28 cellular contexts compared by ENCODE assay signal in genomic region chr6:157993076-157993475, GRCh38. TPM values are rescaled to one million over a fixed set of nuclear protein-coding genes. Genes with fewer than 3 reads are reported as not detected.
DNase-seq lines count a peak whose midpoint lies in the region; TF ChIP-seq lines count a peak whose summit lies in the region.
"Had no signal": no experiment of that assay in that cellular context is flagged by ENCODE, and none has a peak within 500 bp of the region (broad histone marks: within the 10 kb centered on the region; RNA-seq: fewer than 3 reads in every experiment).

No MANE protein-coding gene starts in this region.

- no peaks in the 10 kb centered on the region for H3K9me3 Mint-ChIP-seq in activated naive CD8-positive, alpha-beta T cell (ENCODE audit: low read depth)
- no peaks in the 10 kb centered on the region for H3K9me3 Mint-ChIP-seq in activated naive CD8-positive, alpha-beta T cell treated with anti-CD3 and anti-CD28 coated beads for 36 hours
- H3K9me3 Mint-ChIP-seq in type B pancreatic cell, result peaks cover 4% of the 10 kb centered on the region
- H3K9me3 Mint-ChIP-seq: activated CD4-positive, alpha-beta memory T cell treated with anti-CD3 and anti-CD28 coated beads, Interleukin-2, amount 10 ng/mL, durations not matched to agents 7 days and 5 days; activated naive CD4-positive, alpha-beta T cell treated with anti-CD3 and anti-CD28 coated beads, Interleukin-2, amount 10 ng/mL, durations not matched to agents 7 days and 5 days; activated T-helper 1 cell treated with anti-CD3 and anti-CD28 coated beads, Interleukin-12 subunit alpha, Interleukin-12 subunit beta, Interleukin-2, Interleukin-4 antibody, amounts not matched to agents 30 ng/mL and 10 ng/mL and 1 ng/mL, durations not matched to agents 14 hours and 24 hours and 36 hours; nephron progenitor cell; T-helper 2 cell treated with Interferon-gamma antibody and Interleukin-4, amounts not matched to agents 5 μg/mL and 100 μg/mL, for 36 hours had no signal

- TF ChIP-seq CTCF in type B pancreatic cell (conservative IDR thresholded peaks at IDR 0.05), result no peak

- H3K27ac Mint-ChIP-seq in activated naive CD8-positive, alpha-beta T cell, result peak overlapping the region; percentile 10
- H3K27ac Mint-ChIP-seq in activated naive CD8-positive, alpha-beta T cell treated with anti-CD3 and anti-CD28 coated beads for 36 hours, result no peak overlapping the region
- peak overlapping the region; percentile 37 for H3K27ac Mint-ChIP-seq in type B pancreatic cell
- H3K27ac Mint-ChIP-seq: activated CD4-positive, alpha-beta memory T cell treated with anti-CD3 and anti-CD28 coated beads, Interleukin-2, amount 10 ng/mL, durations not matched to agents 7 days and 5 days; activated naive CD4-positive, alpha-beta T cell treated with anti-CD3 and anti-CD28 coated beads, Interleukin-2, amount 10 ng/mL, durations not matched to agents 7 days and 5 days; activated T-helper 1 cell treated with anti-CD3 and anti-CD28 coated beads, Interleukin-12 subunit alpha, Interleukin-12 subunit beta, Interleukin-2, Interleukin-4 antibody, amounts not matched to agents 30 ng/mL and 10 ng/mL and 1 ng/mL, durations not matched to agents 14 hours and 24 hours and 36 hours; CD4-positive, CD25-positive, alpha-beta regulatory T cell; nephron progenitor cell; stimulated activated naive B cell treated with anti-CD40 and anti-IgM and Interleukin-4, amounts not matched to agents 10 μg/mL and 1 μg/mL and 100 μg/mL, for 72 hours; T-helper 2 cell treated with Interferon-gamma antibody and Interleukin-4, amounts not matched to agents 5 μg/mL and 100 μg/mL, for 36 hours had no signal

- H3K4me3 Mint-ChIP-seq in activated naive CD8-positive, alpha-beta T cell, result no peak overlapping the region
- no peak overlapping the region for H3K4me3 Mint-ChIP-seq in activated naive CD8-positive, alpha-beta T cell treated with anti-CD3 and anti-CD28 coated beads for 36 hours
- H3K4me3 Mint-ChIP-seq in type B pancreatic cell, result peak overlapping the region; percentile 40
- H3K4me3 Mint-ChIP-seq: activated CD4-positive, alpha-beta memory T cell treated with anti-CD3 and anti-CD28 coated beads, Interleukin-2, amount 10 ng/mL, durations not matched to agents 7 days and 5 days; activated naive CD4-positive, alpha-beta T cell treated with anti-CD3 and anti-CD28 coated beads, Interleukin-2, amount 10 ng/mL, durations not matched to agents 7 days and 5 days; activated T-helper 1 cell treated with anti-CD3 and anti-CD28 coated beads, Interleukin-12 subunit alpha, Interleukin-12 subunit beta, Interleukin-2, Interleukin-4 antibody, amounts not matched to agents 30 ng/mL and 10 ng/mL and 1 ng/mL, durations not matched to agents 14 hours and 24 hours and 36 hours; nephron progenitor cell; stimulated activated naive B cell treated with anti-CD40 and anti-IgM and Interleukin-4, amounts not matched to agents 10 μg/mL and 1 μg/mL and 100 μg/mL, for 72 hours; T-helper 2 cell treated with Interferon-gamma antibody and Interleukin-4, amounts not matched to agents 5 μg/mL and 100 μg/mL, for 36 hours had no signal

- H3K27ac ChIP-seq in caudate nucleus (ENCODE audit: low read depth, low read length) (peak overlapping the region; percentile 71), layer of hippocampus (ENCODE audit: low read depth, low read length) (peak overlapping the region; percentile 62)
- H3K27ac ChIP-seq: gastrocnemius medialis, lower lobe of right lung, ovary, skin epidermis, suprapubic skin had no signal

- DNase-seq in activated naive CD8-positive, alpha-beta T cell treated with anti-CD3 and anti-CD28 coated beads for 36 hours, result no peak
- DNase-seq in caudate nucleus (lab: John Stamatoyannopoulos, UW) (no peak), type B pancreatic cell (ENCODE audit: extremely low spot score, unreplicated experiment) (no peak), NCI-H524 (lab: John Stamatoyannopoulos, UW) (no peak), NCI-H146 (lab: John Stamatoyannopoulos, UW) (no peak), NOMO-1 (lab: John Stamatoyannopoulos, UW; ENCODE audit: unreplicated experiment in 2 of 2) (no peak)
- DNase-seq: activated CD4-positive, alpha-beta memory T cell treated with anti-CD3 and anti-CD28 coated beads, Interleukin-2, amount 10 ng/mL, durations not matched to agents 7 days and 5 days; activated CD8-positive, alpha-beta memory T cell treated with anti-CD3 and anti-CD28 coated beads, Interleukin-2, amount 50 U/mL, for 4 hours; activated naive CD4-positive, alpha-beta T cell treated with anti-CD3 and anti-CD28 coated beads, Interleukin-2, amount 10 ng/mL, durations not matched to agents 7 days and 5 days; amygdala; CD4-positive, CD25-positive, alpha-beta regulatory T cell; cortex of kidney; gastrocnemius medialis; H7; KBM-7; lower lobe of right lung; NCI-H1105; NCI-H187 treated with DMSO at 0.1 percent for 48 hours; nephron progenitor cell; ovary; stimulated activated naive B cell treated with anti-CD40 and anti-IgM and Interleukin-4, amounts not matched to agents 10 μg/mL and 1 μg/mL and 100 μg/mL, for 72 hours had no signal

- peaks cover 5% of the 10 kb centered on the region for H3K36me3 Mint-ChIP-seq in activated naive CD8-positive, alpha-beta T cell
- H3K36me3 Mint-ChIP-seq in activated naive CD8-positive, alpha-beta T cell treated with anti-CD3 and anti-CD28 coated beads for 36 hours, result peaks cover 13% of the 10 kb centered on the region
- peaks cover 9% of the 10 kb centered on the region for H3K36me3 Mint-ChIP-seq in type B pancreatic cell

- no peaks in the 10 kb centered on the region for H3K27me3 Mint-ChIP-seq in activated naive CD8-positive, alpha-beta T cell
- no peaks in the 10 kb centered on the region for H3K27me3 Mint-ChIP-seq in activated naive CD8-positive, alpha-beta T cell treated with anti-CD3 and anti-CD28 coated beads for 36 hours
- no peaks in the 10 kb centered on the region for H3K27me3 Mint-ChIP-seq in type B pancreatic cell
- H3K27me3 Mint-ChIP-seq: activated CD4-positive, alpha-beta memory T cell treated with anti-CD3 and anti-CD28 coated beads, Interleukin-2, amount 10 ng/mL, durations not matched to agents 7 days and 5 days; activated naive CD4-positive, alpha-beta T cell treated with anti-CD3 and anti-CD28 coated beads, Interleukin-2, amount 10 ng/mL, durations not matched to agents 7 days and 5 days; CD4-positive, CD25-positive, alpha-beta regulatory T cell; stimulated activated naive B cell treated with anti-CD40 and anti-IgM and Interleukin-4, amounts not matched to agents 10 μg/mL and 1 μg/mL and 100 μg/mL, for 72 hours had no signal

- peaks cover 65% of the 10 kb centered on the region for H3K4me1 Mint-ChIP-seq in activated naive CD8-positive, alpha-beta T cell (ENCODE audit: low read depth)
- H3K4me1 Mint-ChIP-seq in activated naive CD8-positive, alpha-beta T cell treated with anti-CD3 and anti-CD28 coated beads for 36 hours, result peaks cover 57% of the 10 kb centered on the region
- H3K4me1 Mint-ChIP-seq in type B pancreatic cell (ENCODE audit: unreplicated experiment), result peaks cover 49% of the 10 kb centered on the region

- H3K27me3 ChIP-seq in layer of hippocampus (ENCODE audit: control insufficient read depth, insufficient read depth, low read length), result no peaks in the 10 kb centered on the region
- H3K27me3 ChIP-seq: esophagus muscularis mucosa, gastrocnemius medialis, ovary, suprapubic skin had no signal

RNA-seq across cellular contexts. Expression of gene SYNJ2, which starts 11.4 kb away (rescaled TPM):
- 10 to 100 TPM; 28.1 to 29.4 TPM for total RNA-seq in activated naive CD8-positive, alpha-beta T cell treated with anti-CD3 and anti-CD28 coated beads for 36 hours
- 17.0 and 31.2 TPM in 2 replicates for total RNA-seq in type B pancreatic cell (ENCODE audit: low replicate concordance)
